Comparison of ENCODE assay signal across 18 cellular contexts in the genomic region with DNA sequence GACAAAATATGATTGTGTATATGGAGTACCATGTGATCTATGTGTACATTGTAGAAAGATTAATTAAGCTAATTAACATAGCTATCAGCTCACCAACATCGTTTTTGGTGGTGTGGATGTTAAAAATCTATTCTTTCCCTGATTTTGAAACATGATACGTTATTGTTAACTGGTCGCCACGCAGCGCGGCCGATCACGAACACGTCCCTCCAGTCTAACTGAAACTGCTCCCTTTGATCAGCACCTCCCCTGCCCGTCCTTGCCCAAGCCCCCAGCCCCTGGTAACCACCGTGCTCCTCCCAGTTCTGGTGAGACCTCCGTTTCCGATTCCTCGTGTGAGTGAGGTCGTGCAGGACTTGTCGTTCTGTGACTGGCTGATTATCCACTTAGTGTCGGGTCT.
DNase-seq lines count a peak whose midpoint lies in the region; ATAC-seq and TF ChIP-seq lines count a peak whose summit lies in the region.
"Had no signal": no experiment of that assay in that cellular context is flagged by ENCODE, and none has a peak within 500 bp of the region (broad histone marks: within the 10 kb centered on the region; RNA-seq: fewer than 3 reads in every experiment).

No MANE protein-coding gene starts in this region.

- H4K20me1 ChIP-seq in IMR-90 (ENCODE audit: insufficient read depth, low read length), result peaks cover 63% of the 10 kb centered on the region

- H3K36me3 Mint-ChIP-seq in activated T-helper 17 cell treated with anti-CD3 and anti-CD28 coated beads, Interleukin-2, amount 50 U/mL, for 72 hours (ENCODE audit: low read depth), result peaks cover 13% of the 10 kb centered on the region
- H3K36me3 Mint-ChIP-seq in brain (peaks cover 11% of the 10 kb centered on the region), naive B cell (no peaks in the 10 kb centered on the region), CD14-positive monocyte (peaks cover 62 to 85% of the 10 kb centered on the region in 2 donors)
- peaks cover 10 to 17% of the 10 kb centered on the region in 2 donors for H3K36me3 Mint-ChIP-seq in CD4-positive, alpha-beta memory T cell

- H3K27ac ChIP-seq in IMR-90 (ENCODE audit: insufficient read depth, low read length), result no peak overlapping the region
- H3K27ac ChIP-seq in CD4-positive, alpha-beta memory T cell (ENCODE audit: low read depth, low read length), result no peak overlapping the region
- H3K27ac ChIP-seq: BLaER1 had no signal

- no peak for DNase-seq in IMR-90
- no peak for DNase-seq in naive B cell
- DNase-seq in HT-29 (ENCODE audit: low spot score), result no peak
- DNase-seq in CD14-positive monocyte (ENCODE audit: low spot score), result no peak
- no peak for DNase-seq in CD4-positive, alpha-beta memory T cell
- no peak for DNase-seq in NCI-H1417 (lab: John Stamatoyannopoulos, UW)
- DNase-seq: Caco-2; CD8-positive, alpha-beta T cell; GOT3; HCEC 1CT; NCI-H1105; NCI-H146; NCI-H1930; SHP77 treated with DMSO at 0.1 percent for 48 hours had no signal

- no peak overlapping the region for H3K23ac ChIP-seq in IMR-90 (ENCODE audit: low read depth, low read length)

- intact Hi-C loops in IMR-90 (cut with micrococcal nuclease), result no loop called here
- intact Hi-C loops in CD14-positive monocyte (cut with micrococcal nuclease), result loop anchor here in 1 of 2 donors (10.0 kb wide), 1 partner anchor 117 kb away; no protein-coding TSS in a partner anchor
- intact Hi-C loops in CD4-positive, alpha-beta memory T cell (cut with micrococcal nuclease), result no loop called here

- peak overlapping the region; percentile 31 for H3K27ac Mint-ChIP-seq in activated T-helper 17 cell treated with anti-CD3 and anti-CD28 coated beads, Interleukin-2, amount 50 U/mL, for 72 hours
- H3K27ac Mint-ChIP-seq in brain (peak overlapping the region in 3 of 5 experiments; percentile 6 to 51 (median 50)), naive B cell (peak overlapping the region in 4 of 6 donors; percentile 35 to 95 (median 88)), CD14-positive monocyte (peak overlapping the region in 1 of 7 donors; percentile 23)
- peak overlapping the region in 2 of 7 donors; percentile 46 to 49 for H3K27ac Mint-ChIP-seq in CD4-positive, alpha-beta memory T cell
- H3K27ac Mint-ChIP-seq: CD8-positive, alpha-beta T cell had no signal

- no peak overlapping the region for H4K5ac ChIP-seq in IMR-90 (ENCODE audit: low read depth, low read length)

- H2BK20ac ChIP-seq in IMR-90 (ENCODE audit: low read depth, low read length), result no peak overlapping the region

- H2AFZ ChIP-seq in IMR-90 (replicated peaks; ENCODE audit: low read length, poor library complexity), result no peak overlapping the region

- 90% methylated on average over 9 of the region's 17 CpGs; no CpG with 5 or more reads in 1 of the 2 experiments for WGBS in IMR-90 (ENCODE audit: extremely low coverage in 2 of 2, insufficient read length in 1 of 2), 2 experiments

- peaks cover 23 to 65% of the 10 kb centered on the region in 2 experiments for H3K79me1 ChIP-seq in IMR-90 (ENCODE audit: low read depth in 1 of 2, low read length in 2 of 2)

- H3K4me3 ChIP-seq in IMR-90 (ENCODE audit: insufficient read depth, low read depth, low read length), result no peak overlapping the region
- no peak overlapping the region for H3K4me3 ChIP-seq in CD4-positive, alpha-beta memory T cell (ENCODE audit: low read length in 2 of 2)
- H3K4me3 ChIP-seq: BLaER1 had no signal

- CTCF ChIA-PET in IMR-90 (lab: Yijun Ruan, JAX), result no interaction called here
- CTCF ChIA-PET in CD4-positive, alpha-beta memory T cell (lab: Charles Lee; ENCODE audit: partially characterized antibody), result interaction anchor here (0.9 kb wide), 1 partner anchor 46 kb away, joined by 3 read pairs; no protein-coding TSS in a partner anchor

- TF ChIP-seq RAD21 in IMR-90 (IDR thresholded peaks at IDR 0.05; ENCODE audit: low read length), result no peak

- POLR2A ChIA-PET in IMR-90 (lab: Charles Lee; ENCODE audit: unreplicated experiment), result no interaction called here
- POLR2A ChIA-PET in CD4-positive, alpha-beta memory T cell (lab: Charles Lee; ENCODE audit: partially characterized antibody), result no interaction called here

- H3K9ac ChIP-seq in IMR-90 (ENCODE audit: low read depth, low read length), result no peak overlapping the region
- H3K9ac ChIP-seq: BLaER1 had no signal

- H2BK15ac ChIP-seq in IMR-90 (ENCODE audit: low read depth, low read length), result no peak overlapping the region

- no peak overlapping the region for H2BK5ac ChIP-seq in IMR-90 (ENCODE audit: low read depth, low read length, poor library complexity, severe bottlenecking)

- no peak overlapping the region for H4K91ac ChIP-seq in IMR-90 (ENCODE audit: insufficient read depth, low read depth, low read length)

- peaks cover 10% of the 10 kb centered on the region for H3K36me3 ChIP-seq in IMR-90 (ENCODE audit: control insufficient read depth, insufficient read depth, low read length)
- H3K36me3 ChIP-seq in CD4-positive, alpha-beta memory T cell (ENCODE audit: insufficient read depth, low read length), result peaks cover 17% of the 10 kb centered on the region

- H2AK9ac ChIP-seq in IMR-90 (replicated peaks; ENCODE audit: low read depth, low read length, poor library complexity), result peak overlapping the region; percentile 28

- no peak overlapping the region for H2AK5ac ChIP-seq in IMR-90 (ENCODE audit: low read depth, low read length)

- ATAC-seq in IMR-90 (ENCODE audit: low read depth) (no peak), naive B cell (ENCODE audit: low read depth in 2 of 2) (no peak)
- ATAC-seq in activated T-helper 17 cell treated with anti-CD3 and anti-CD28 coated beads, Interleukin-2, amount 50 U/mL, for 72 hours (replicated peaks), result no peak
- ATAC-seq: CD8-positive, alpha-beta T cell; Panc1 had no signal

- H2BK120ac ChIP-seq in IMR-90 (ENCODE audit: low read depth, low read length), result no peak overlapping the region

- H4K8ac ChIP-seq in IMR-90 (ENCODE audit: low read depth in 2 of 2, low read length in 2 of 2), result no peak overlapping the region

- no peak overlapping the region for H3K56ac ChIP-seq in IMR-90 (ENCODE audit: extremely low read depth, insufficient read depth, low read length)

- H3K9me3 Mint-ChIP-seq in activated T-helper 17 cell treated with anti-CD3 and anti-CD28 coated beads, Interleukin-2, amount 50 U/mL, for 72 hours, result no peaks in the 10 kb centered on the region
- H3K9me3 Mint-ChIP-seq in brain (peaks cover 0 to 3% (median 0%) of the 10 kb centered on the region in 5 experiments), naive B cell (no peaks in the 10 kb centered on the region), CD14-positive monocyte (no peaks in the 10 kb centered on the region)
- no peaks in the 10 kb centered on the region for H3K9me3 Mint-ChIP-seq in CD4-positive, alpha-beta memory T cell
- H3K9me3 Mint-ChIP-seq: CD8-positive, alpha-beta T cell had no signal

- dilution Hi-C loops in IMR-90 (cut with HindIII; ENCODE audit: low sequenced_read_pairs, unreplicated experiment), result no loop called here

- H3K4me2 ChIP-seq in IMR-90 (ENCODE audit: low read depth, low read length), result no peak overlapping the region
- H3K4me2 ChIP-seq: BLaER1 had no signal

- TF ChIP-seq POLR2A in IMR-90 (IDR thresholded peaks at IDR 0.05; ENCODE audit: low read depth, low read length), result no peak

- no peaks in the 10 kb centered on the region for H3K9me3 ChIP-seq in IMR-90 (ENCODE audit: control insufficient read depth, insufficient read depth, low read length)
- H3K9me3 ChIP-seq in CD4-positive, alpha-beta memory T cell (ENCODE audit: control insufficient read depth in 1 of 2, low read length in 2 of 2), result no peaks in the 10 kb centered on the region
- H3K9me3 ChIP-seq: BLaER1, Caco-2 had no signal

- H3K4me1 ChIP-seq in IMR-90 (ENCODE audit: control insufficient read depth, insufficient read depth, low read length), result no peaks in the 10 kb centered on the region
- no peaks in the 10 kb centered on the region for H3K4me1 ChIP-seq in CD4-positive, alpha-beta memory T cell (ENCODE audit: insufficient read depth, low read length)
- H3K4me1 ChIP-seq: Caco-2 had no signal

- H3K27me3 ChIP-seq in IMR-90 (ENCODE audit: control insufficient read depth, insufficient read depth, low read length), result no peaks in the 10 kb centered on the region
- no peaks in the 10 kb centered on the region for H3K27me3 ChIP-seq in CD4-positive, alpha-beta memory T cell (ENCODE audit: insufficient read depth, low read length)
- H3K27me3 ChIP-seq: BLaER1 had no signal

- H3K9me1 ChIP-seq in IMR-90 (ENCODE audit: insufficient read depth, low read length), result peaks cover 11% of the 10 kb centered on the region

- H3K14ac ChIP-seq in IMR-90 (replicated peaks; ENCODE audit: low read depth, low read length), result no peak overlapping the region

- no peaks in the 10 kb centered on the region for H3K27me3 Mint-ChIP-seq in activated T-helper 17 cell treated with anti-CD3 and anti-CD28 coated beads, Interleukin-2, amount 50 U/mL, for 72 hours
- H3K27me3 Mint-ChIP-seq in brain, result no peaks in the 10 kb centered on the region
- H3K27me3 Mint-ChIP-seq in naive B cell, result no peaks in the 10 kb centered on the region
- no peaks in the 10 kb centered on the region for H3K27me3 Mint-ChIP-seq in CD14-positive monocyte (ENCODE audit: low read depth in 3 of 3)
- H3K27me3 Mint-ChIP-seq in CD4-positive, alpha-beta memory T cell, result no peaks in the 10 kb centered on the region

- TF ChIP-seq CTCF in IMR-90 (conservative IDR thresholded peaks at IDR 0.05; ENCODE audit: low read depth, low read length) (no peak), brain (conservative IDR thresholded peaks at IDR 0.05) (no peak), CD14-positive monocyte (IDR thresholded peaks at IDR 0.05) (no peak)

- H3K4ac ChIP-seq in IMR-90 (ENCODE audit: low read depth, low read length), result no peak overlapping the region

- no TSS peak for BruUV-seq in IMR-90 (replicated peaks; lab: Mats Ljungman, UMichigan)

- H3K4me3 Mint-ChIP-seq in activated T-helper 17 cell treated with anti-CD3 and anti-CD28 coated beads, Interleukin-2, amount 50 U/mL, for 72 hours, result no peak overlapping the region
- H3K4me3 Mint-ChIP-seq in brain, result no peak overlapping the region
- no peak overlapping the region for H3K4me3 Mint-ChIP-seq in naive B cell
- H3K4me3 Mint-ChIP-seq in CD14-positive monocyte, result no peak overlapping the region
- H3K4me3 Mint-ChIP-seq in CD4-positive, alpha-beta memory T cell, result no peak overlapping the region
- H3K4me3 Mint-ChIP-seq: CD8-positive, alpha-beta T cell had no signal

- no peaks in the 10 kb centered on the region for H3K4me1 Mint-ChIP-seq in activated T-helper 17 cell treated with anti-CD3 and anti-CD28 coated beads, Interleukin-2, amount 50 U/mL, for 72 hours
- H3K4me1 Mint-ChIP-seq in brain, result peaks cover 47% of the 10 kb centered on the region
- peaks cover 19 to 28% (median 26%) of the 10 kb centered on the region in 3 donors for H3K4me1 Mint-ChIP-seq in naive B cell
- H3K4me1 Mint-ChIP-seq in CD14-positive monocyte, result peaks cover 4% of the 10 kb centered on the region
- peaks cover 5 to 35% (median 13%) of the 10 kb centered on the region in 4 donors for H3K4me1 Mint-ChIP-seq in CD4-positive, alpha-beta memory T cell

- H3K18ac ChIP-seq in IMR-90 (ENCODE audit: low read depth, low read length), result no peak overlapping the region

- in situ Hi-C loops in IMR-90 (cut with MboI; ENCODE audit: low sequenced_read_pairs), result no loop called here

TF ChIP-seq in IMR-90, 13 proteins besides CTCF, POLR2A, EP300 and RAD21 (continues in another document):
- TF ChIP-seq RCOR1 (IDR thresholded peaks at IDR 0.05; ENCODE audit: insufficient replicate concordance, low read length), result no peak
- no peak for TF ChIP-seq SMC3 (IDR thresholded peaks at IDR 0.05; ENCODE audit: low read depth, low read length)
